ENCODE assay signal across 23 cellular contexts in genomic region chr3:119481079-119481478, GRCh38.
"Had no signal": no experiment of that assay in that cellular context is flagged by ENCODE, and none has a peak within 500 bp of the region (broad histone marks: within the 10 kb centered on the region; RNA-seq: fewer than 3 reads in every experiment).

No MANE protein-coding gene starts in this region.

- H3K9me3 Mint-ChIP-seq: activated CD4-positive, alpha-beta T cell treated with anti-CD3 and anti-CD28 coated beads, Interleukin-2, amount 10 ng/mL, durations not matched to agents 7 days and 5 days; dendritic cell treated with granulocyte-macrophage colony-stimulating factor and Interleukin-4, amounts not matched to agents 40 ng/mL and 50 ng/mL, for 4 days; memory B cell; neural crest cell; stimulated activated naive CD8-positive, alpha-beta T cell treated with anti-CD3 and anti-CD28 coated beads, Interleukin-15, amount 100 ng/mL, for 72 hours had no signal

- H3K4me1 ChIP-seq: adrenal gland, gastrocnemius medialis, prostate gland, right atrium auricular region, suprapubic skin, transverse colon, uterus had no signal

- H3K4me3 Mint-ChIP-seq: activated CD4-positive, alpha-beta T cell treated with anti-CD3 and anti-CD28 coated beads, Interleukin-2, amount 10 ng/mL, durations not matched to agents 7 days and 5 days; dendritic cell treated with granulocyte-macrophage colony-stimulating factor and Interleukin-4, amounts not matched to agents 40 ng/mL and 50 ng/mL, for 4 days; memory B cell; neural crest cell; stimulated activated naive CD8-positive, alpha-beta T cell treated with anti-CD3 and anti-CD28 coated beads, Interleukin-15, amount 100 ng/mL, for 72 hours had no signal

- H3K27me3 ChIP-seq: adrenal gland, gastrocnemius medialis, right atrium auricular region, suprapubic skin, transverse colon, uterus had no signal

- H3K9me3 ChIP-seq: adrenal gland, gastrocnemius medialis, prostate gland, right atrium auricular region, suprapubic skin, transverse colon, uterus had no signal

- H3K27me3 Mint-ChIP-seq: activated CD4-positive, alpha-beta T cell treated with anti-CD3 and anti-CD28 coated beads, Interleukin-2, amount 10 ng/mL, durations not matched to agents 7 days and 5 days; dendritic cell treated with granulocyte-macrophage colony-stimulating factor and Interleukin-4, amounts not matched to agents 40 ng/mL and 50 ng/mL, for 4 days; memory B cell; stimulated activated naive CD8-positive, alpha-beta T cell treated with anti-CD3 and anti-CD28 coated beads, Interleukin-15, amount 100 ng/mL, for 72 hours had no signal

- ATAC-seq: gastrocnemius medialis; left ventricle myocardium superior; stimulated activated naive CD8-positive, alpha-beta T cell treated with anti-CD3 and anti-CD28 coated beads, Interleukin-15, amount 100 ng/mL, for 72 hours had no signal

- H3K36me3 ChIP-seq: prostate gland, uterus had no signal

- DNase-seq: activated CD4-positive, alpha-beta T cell treated with anti-CD3 and anti-CD28 coated beads, Interleukin-2, amount 10 ng/mL, durations not matched to agents 7 days and 5 days; activated CD8-positive, alpha-beta memory T cell treated with anti-CD3 and anti-CD28 coated beads, Interleukin-2, amount 50 U/mL, for 4 hours; activated effector memory CD4-positive, alpha-beta T cell treated with anti-CD3 and anti-CD28 coated beads, Interleukin-2, amount 50 U/mL, for 16 hours; activated naive CD4-positive, alpha-beta T cell treated with anti-CD3 and anti-CD28 coated beads, Interleukin-2, amount 50 U/mL, for 16 hours; activated T-cell treated with anti-CD3 and anti-CD28 coated beads, Interleukin-2, amount 50 U/mL, for 48 hours; adrenal gland; effector memory CD4-positive, alpha-beta T cell; gastrocnemius medialis; head of caudate nucleus; kidney glomerular epithelial cell; left ventricle myocardium superior; stimulated activated CD4-positive, alpha-beta T cell treated with anti-CD3 and anti-CD28 coated beads, Interleukin-15, amount 100 ng/mL, for 24 hours; stimulated activated CD4-positive, alpha-beta T cell treated with anti-CD3 and anti-CD28 coated beads, Interleukin-2, amount 100 ng/mL, for 48 hours; stimulated activated naive CD8-positive, alpha-beta T cell treated with anti-CD3 and anti-CD28 coated beads, Interleukin-15, amount 100 ng/mL, for 72 hours; T1000; transverse colon; uterus had no signal

- H3K4me3 ChIP-seq: adrenal gland, gastrocnemius medialis, prostate gland, right atrium auricular region, suprapubic skin, transverse colon, uterus had no signal

- H3K27ac ChIP-seq: adrenal gland, gastrocnemius medialis, prostate gland, right atrium auricular region, suprapubic skin, transverse colon, uterus had no signal

- H3K4me1 Mint-ChIP-seq: activated CD4-positive, alpha-beta T cell treated with anti-CD3 and anti-CD28 coated beads, Interleukin-2, amount 10 ng/mL, durations not matched to agents 7 days and 5 days; neural crest cell; stimulated activated naive CD8-positive, alpha-beta T cell treated with anti-CD3 and anti-CD28 coated beads, Interleukin-15, amount 100 ng/mL, for 72 hours had no signal

- H3K27ac Mint-ChIP-seq: activated CD4-positive, alpha-beta T cell treated with anti-CD3 and anti-CD28 coated beads, Interleukin-2, amount 10 ng/mL, durations not matched to agents 7 days and 5 days; dendritic cell treated with granulocyte-macrophage colony-stimulating factor and Interleukin-4, amounts not matched to agents 40 ng/mL and 50 ng/mL, for 4 days; memory B cell had no signal
